ENCODE assay signal across 13 cellular contexts in the genomic region with DNA sequence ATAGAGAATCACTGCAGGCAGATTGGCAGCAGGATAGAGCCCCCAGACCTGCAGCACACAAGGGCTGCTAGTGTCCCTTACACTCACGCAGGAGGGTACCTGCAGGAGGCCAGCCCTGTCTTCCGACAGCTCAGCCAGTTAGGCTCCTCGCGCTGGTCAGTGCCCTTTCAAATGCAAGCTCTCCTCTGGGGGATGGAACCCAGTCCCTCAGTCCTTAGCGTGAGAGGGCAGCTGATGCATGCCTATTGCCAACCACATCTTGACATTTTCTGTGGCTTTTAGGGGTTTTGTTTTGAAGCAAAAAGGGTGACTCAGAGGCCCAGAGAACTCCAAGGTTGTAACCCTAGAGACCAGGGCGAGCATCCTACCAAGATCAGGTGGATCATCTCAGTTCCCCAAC. TPM values are rescaled to one million over a fixed set of nuclear protein-coding genes. Genes with fewer than 3 reads are reported as not detected.
DNase-seq lines count a peak whose midpoint lies in the region; ATAC-seq and TF ChIP-seq lines count a peak whose summit lies in the region.
"Had no signal": no experiment of that assay in that cellular context is flagged by ENCODE, and none has a peak within 500 bp of the region (broad histone marks: within the 10 kb centered on the region; RNA-seq: fewer than 3 reads in every experiment).

No MANE protein-coding gene starts in this region.

- H3K27me3 ChIP-seq in GM23338 (ENCODE audit: insufficient read depth) = peaks cover 5% of the 10 kb centered on the region; the same call in 1 of the 2 replicates
- H3K27me3 ChIP-seq: BLaER1 treated with 17β-estradiol and CSF1 and Interleukin-3, amounts not matched to agents 10 nM and 100 nM had no signal

- H3K4me1 ChIP-seq in GM23338 (ENCODE audit: insufficient read depth) = no peaks in the 10 kb centered on the region

- H3K27ac ChIP-seq in GM23338 (ENCODE audit: low read depth) = no peak overlapping the region
- H3K27ac ChIP-seq: BLaER1 treated with 17β-estradiol and CSF1 and Interleukin-3, amounts not matched to agents 10 nM and 100 nM; stomach had no signal

- H3K36me3 ChIP-seq in GM23338 (ENCODE audit: insufficient read depth) = no peaks in the 10 kb centered on the region
- H3K36me3 ChIP-seq: BLaER1 treated with 17β-estradiol and CSF1 and Interleukin-3, amounts not matched to agents 10 nM and 100 nM; stomach had no signal

- peak; percentile 11 for DNase-seq in activated naive CD4-positive, alpha-beta T cell treated with anti-CD3 and anti-CD28 coated beads for 36 hours
- DNase-seq in activated naive CD4-positive, alpha-beta T cell (lab: John Stamatoyannopoulos, UW) = no peak
- DNase-seq in GM23338 (ENCODE audit: low spot score) = peak; percentile 30
- DNase-seq in MV-4-11 (lab: John Stamatoyannopoulos, UW) = peak; percentile 30
- DNase-seq in stimulated activated CD8-positive, alpha-beta memory T cell treated with anti-CD3 and anti-CD28 coated beads, Interleukin-2, amount 100 ng/mL, for 48 hours (ENCODE audit: low read depth in 2 of 2) = peak; percentile 13 to 20
- no peak for DNase-seq in left lobe of liver (ENCODE audit: low spot score)
- no peak for DNase-seq in NCI-H2029 treated with DMSO at 0.1 percent for 48 hours (lab: John Stamatoyannopoulos, UW)
- DNase-seq: hypothalamus, NCI-H526 treated with DMSO at 0.1 percent for 48 hours, stomach had no signal

- no peak for TF ChIP-seq CTCF in GM23338 (conservative IDR thresholded peaks at IDR 0.05; ENCODE audit: low read depth in 2 of 2)

- H3K36me3 Mint-ChIP-seq in activated naive CD4-positive, alpha-beta T cell treated with anti-CD3 and anti-CD28 coated beads for 36 hours (ENCODE audit: low read depth) = no peaks in the 10 kb centered on the region
- H3K36me3 Mint-ChIP-seq in GM23338 (ENCODE audit: low read depth) = no peaks in the 10 kb centered on the region

- H3K4me3 ChIP-seq in GM23338 = no peak overlapping the region
- H3K4me3 ChIP-seq: BLaER1 treated with 17β-estradiol and CSF1 and Interleukin-3, amounts not matched to agents 10 nM and 100 nM; stomach had no signal

- CTCF ChIA-PET in activated naive CD4-positive, alpha-beta T cell treated with anti-CD3 and anti-CD28 coated beads for 36 hours (lab: Charles Lee) = interaction anchor here (1.1 kb wide), 1 partner anchor 14 kb away, joined by 5 read pairs; no protein-coding TSS in a partner anchor

- no peaks in the 10 kb centered on the region for H3K79me2 ChIP-seq in GM23338 (replicated peaks; ENCODE audit: insufficient read depth)

- ATAC-seq in GM23338 (peak; percentile 86), HG03571 (IDR thresholded peaks at IDR 0.05; ENCODE audit: unreplicated experiment) (no peak), left lobe of liver (no peak)

- H3K27ac Mint-ChIP-seq in activated naive CD4-positive, alpha-beta T cell treated with anti-CD3 and anti-CD28 coated beads for 36 hours = no peak overlapping the region
- H3K27ac Mint-ChIP-seq in GM23338 = no peak overlapping the region
- H3K27ac Mint-ChIP-seq: activated T-helper 2 cell treated with anti-CD3 and anti-CD28 coated beads, Interferon-gamma antibody, Interleukin-2, Interleukin-4, amounts not matched to agents 10 μg/mL and 5 μg/mL and 100 μg/mL, durations not matched to agents 14 hours and 24 hours and 36 hours had no signal

- no peak overlapping the region for H3K4me2 ChIP-seq in GM23338

- H3F3A ChIP-seq in GM23338 (replicated peaks; ENCODE audit: low read depth) = no peaks in the 10 kb centered on the region

- no peaks in the 10 kb centered on the region for H3K27me3 Mint-ChIP-seq in activated naive CD4-positive, alpha-beta T cell treated with anti-CD3 and anti-CD28 coated beads for 36 hours (ENCODE audit: low read depth)
- peaks cover 27% of the 10 kb centered on the region for H3K27me3 Mint-ChIP-seq in GM23338 (ENCODE audit: insufficient read depth, low read depth, poor library complexity)

- no peaks in the 10 kb centered on the region for H3K9me3 Mint-ChIP-seq in activated naive CD4-positive, alpha-beta T cell treated with anti-CD3 and anti-CD28 coated beads for 36 hours
- H3K9me3 Mint-ChIP-seq in GM23338 = no peaks in the 10 kb centered on the region
- H3K9me3 Mint-ChIP-seq: activated T-helper 2 cell treated with anti-CD3 and anti-CD28 coated beads, Interferon-gamma antibody, Interleukin-2, Interleukin-4, amounts not matched to agents 10 μg/mL and 5 μg/mL and 100 μg/mL, durations not matched to agents 14 hours and 24 hours and 36 hours had no signal

- no peaks in the 10 kb centered on the region for H3K4me1 Mint-ChIP-seq in activated naive CD4-positive, alpha-beta T cell treated with anti-CD3 and anti-CD28 coated beads for 36 hours (ENCODE audit: low read depth)
- no peaks in the 10 kb centered on the region for H3K4me1 Mint-ChIP-seq in GM23338

- no peaks in the 10 kb centered on the region for H3K9me2 ChIP-seq in GM23338 (ENCODE audit: insufficient read depth)

- no peak overlapping the region for H2AFZ ChIP-seq in GM23338

- no peak overlapping the region for H3K4me3 Mint-ChIP-seq in activated naive CD4-positive, alpha-beta T cell treated with anti-CD3 and anti-CD28 coated beads for 36 hours
- no peak overlapping the region for H3K4me3 Mint-ChIP-seq in GM23338

- no peaks in the 10 kb centered on the region for H4K20me1 ChIP-seq in GM23338 (replicated peaks; ENCODE audit: insufficient read depth)
- H4K20me1 ChIP-seq: BLaER1 treated with 17β-estradiol and CSF1 and Interleukin-3, amounts not matched to agents 10 nM and 100 nM had no signal

- intact Hi-C loops in activated naive CD4-positive, alpha-beta T cell treated with anti-CD3 and anti-CD28 coated beads for 36 hours (cut with micrococcal nuclease) = no loop called here

TF ChIP-seq in GM23338, 12 proteins besides CTCF, POLR2A, EP300 and RAD21 (continues in another document):
- TF ChIP-seq EZH2 (IDR thresholded peaks at IDR 0.05; ENCODE audit: low read depth, unreplicated experiment) = no peak
- TF ChIP-seq, protein P1, sequence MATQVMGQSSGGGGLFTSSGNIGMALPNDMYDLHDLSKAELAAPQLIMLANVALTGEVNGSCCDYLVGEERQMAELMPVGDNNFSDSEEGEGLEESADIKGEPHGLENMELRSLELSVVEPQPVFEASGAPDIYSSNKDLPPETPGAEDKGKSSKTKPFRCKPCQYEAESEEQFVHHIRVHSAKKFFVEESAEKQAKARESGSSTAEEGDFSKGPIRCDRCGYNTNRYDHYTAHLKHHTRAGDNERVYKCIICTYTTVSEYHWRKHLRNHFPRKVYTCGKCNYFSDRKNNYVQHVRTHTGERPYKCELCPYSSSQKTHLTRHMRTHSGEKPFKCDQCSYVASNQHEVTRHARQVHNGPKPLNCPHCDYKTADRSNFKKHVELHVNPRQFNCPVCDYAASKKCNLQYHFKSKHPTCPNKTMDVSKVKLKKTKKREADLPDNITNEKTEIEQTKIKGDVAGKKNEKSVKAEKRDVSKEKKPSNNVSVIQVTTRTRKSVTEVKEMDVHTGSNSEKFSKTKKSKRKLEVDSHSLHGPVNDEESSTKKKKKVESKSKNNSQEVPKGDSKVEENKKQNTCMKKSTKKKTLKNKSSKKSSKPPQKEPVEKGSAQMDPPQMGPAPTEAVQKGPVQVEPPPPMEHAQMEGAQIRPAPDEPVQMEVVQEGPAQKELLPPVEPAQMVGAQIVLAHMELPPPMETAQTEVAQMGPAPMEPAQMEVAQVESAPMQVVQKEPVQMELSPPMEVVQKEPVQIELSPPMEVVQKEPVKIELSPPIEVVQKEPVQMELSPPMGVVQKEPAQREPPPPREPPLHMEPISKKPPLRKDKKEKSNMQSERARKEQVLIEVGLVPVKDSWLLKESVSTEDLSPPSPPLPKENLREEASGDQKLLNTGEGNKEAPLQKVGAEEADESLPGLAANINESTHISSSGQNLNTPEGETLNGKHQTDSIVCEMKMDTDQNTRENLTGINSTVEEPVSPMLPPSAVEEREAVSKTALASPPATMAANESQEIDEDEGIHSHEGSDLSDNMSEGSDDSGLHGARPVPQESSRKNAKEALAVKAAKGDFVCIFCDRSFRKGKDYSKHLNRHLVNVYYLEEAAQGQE (IDR thresholded peaks at IDR 0.05; ENCODE audit: unreplicated experiment) = no peak

RNA-seq across cellular contexts. Expression of a gene that starts 40.0 kb away (rescaled TPM):
- total RNA-seq in activated naive CD4-positive, alpha-beta T cell treated with anti-CD3 and anti-CD28 coated beads for 36 hours = not detected
- total RNA-seq in GM23338 (2014; rRNA removed; shearing (Covaris generic)) = 0.56 and 3.0 TPM in 2 replicates
- polyA plus RNA-seq in GM23338 (2016; fragmentation: Nextera tagmentation; extraction: Ambion mirVana) = 0.44 TPM in 1 of 2 replicates, not detected in the other
- total RNA-seq in left lobe of liver = 3.4 TPM

Comparison
In these comparisons a context has a peak if more than half of its experiments do, and no peak if none do; other contexts are left out.
1. DNase-seq: peak in activated naive CD4-positive, alpha-beta T cell treated with anti-CD3 and anti-CD28 coated beads for 36 hours (single experiment), GM23338 (single experiment), MV-4-11 (single experiment) and stimulated activated CD8-positive, alpha-beta memory T cell treated with anti-CD3 and anti-CD28 coated beads, Interleukin-2, amount 100 ng/mL, for 48 hours (2 of 2); none in activated naive CD4-positive, alpha-beta T cell (0 of 4), left lobe of liver (single experiment) and NCI-H2029 treated with DMSO at 0.1 percent for 48 hours (single experiment).